Comparison of ENCODE assay signal across 1 cellular context in the genomic region with DNA sequence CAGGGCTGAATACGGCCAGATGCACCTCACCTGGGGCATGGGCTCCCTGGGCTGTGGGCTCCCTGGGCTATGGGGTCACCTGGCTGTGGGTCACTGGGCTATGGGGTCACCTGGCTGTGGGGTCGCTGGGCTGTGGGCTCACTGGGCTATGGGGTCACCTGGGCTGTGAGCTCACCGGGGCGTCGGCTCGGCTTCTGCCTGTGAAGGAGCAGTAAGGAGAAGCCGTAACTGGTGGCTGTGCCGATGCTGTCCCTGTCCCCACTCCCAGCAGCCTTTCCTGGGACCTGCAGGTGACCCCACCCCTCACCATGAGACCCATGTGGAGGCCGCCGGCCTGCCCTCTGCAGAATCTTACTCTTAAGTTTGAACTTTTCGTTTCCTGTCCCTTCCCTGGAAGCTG.
TF ChIP-seq lines count a peak whose summit lies in the region.

No MANE protein-coding gene starts in this region.

TF ChIP-seq in HCT116, 20 proteins besides CTCF, POLR2A, EP300 and RAD21 (continued from another document):
- no peak for TF ChIP-seq ZBTB33 (IDR thresholded peaks at IDR 0.05; ENCODE audit: extremely low read depth, insufficient replicate concordance, low read length)
- TF ChIP-seq YY1 (IDR thresholded peaks at IDR 0.05; ENCODE audit: extremely low read depth, insufficient replicate concordance, low read depth, low read length) = no peak
- TF ChIP-seq EZH2 (IDR thresholded peaks at IDR 0.05) = no peak
- no peak for TF ChIP-seq ZFX (IDR thresholded peaks at IDR 0.05)
- TF ChIP-seq, protein P1, sequence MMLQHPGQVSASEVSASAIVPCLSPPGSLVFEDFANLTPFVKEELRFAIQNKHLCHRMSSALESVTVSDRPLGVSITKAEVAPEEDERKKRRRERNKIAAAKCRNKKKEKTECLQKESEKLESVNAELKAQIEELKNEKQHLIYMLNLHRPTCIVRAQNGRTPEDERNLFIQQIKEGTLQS (IDR thresholded peaks at IDR 0.05) = no peak
- TF ChIP-seq ZNF274 (IDR thresholded peaks at IDR 0.05; ENCODE audit: low read depth, low read length) = no peak
